Comparison of ENCODE assay signal across 1 cellular context in the genomic region with DNA sequence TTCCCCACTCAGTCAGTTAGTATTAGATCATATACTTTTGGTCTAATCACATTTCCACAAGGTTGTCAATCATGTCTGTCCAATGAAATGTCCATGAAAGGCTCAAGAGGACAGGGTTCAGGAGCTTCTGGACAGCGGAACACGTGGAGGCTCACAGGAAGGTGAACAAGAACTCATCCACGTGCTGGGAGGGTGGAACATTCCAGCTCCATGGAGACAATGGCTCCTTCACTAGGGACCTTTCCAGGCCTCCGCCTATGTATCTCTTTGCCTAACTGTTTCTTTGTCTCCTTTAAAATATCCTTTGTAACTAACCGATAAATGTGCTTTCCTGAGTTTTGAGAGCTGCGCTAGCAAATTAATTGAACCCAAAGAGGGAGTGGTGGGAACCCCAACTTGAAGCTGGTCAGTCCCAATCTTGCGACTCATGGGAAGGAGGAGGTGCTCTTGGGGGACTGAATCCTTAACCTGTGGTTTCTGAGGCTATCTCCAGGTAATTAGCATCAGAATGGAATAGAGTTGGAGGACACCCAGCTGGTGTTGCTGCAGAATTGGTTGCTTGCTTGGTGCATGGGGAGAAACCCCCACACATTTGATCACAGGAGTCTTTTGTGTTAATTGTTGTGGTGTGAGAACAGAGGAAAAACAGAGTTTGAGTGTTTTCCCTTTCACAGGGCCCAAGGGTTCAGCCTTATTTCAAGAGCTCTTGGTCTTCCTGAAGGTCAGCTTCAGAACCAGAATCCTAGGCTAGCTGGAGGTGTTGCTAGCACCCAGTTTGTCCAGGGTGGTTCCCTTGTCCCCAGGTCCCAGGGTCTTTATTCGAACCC.
TF ChIP-seq lines count a peak whose summit lies in the region.

No MANE protein-coding gene starts in this region.

TF ChIP-seq in HepG2, 621 proteins besides CTCF, POLR2A, EP300 and RAD21 (continued from another document):
- no peak for TF ChIP-seq CERS6 (CRISPR knock-in tag; IDR thresholded peaks at IDR 0.05)
- TF ChIP-seq HOXA5 (CRISPR knock-in tag; IDR thresholded peaks at IDR 0.05): no peak
- TF ChIP-seq ZNF775 (CRISPR knock-in tag; IDR thresholded peaks at IDR 0.05; ENCODE audit: borderline replicate concordance): no peak
- no peak for TF ChIP-seq ZNF629 (CRISPR knock-in tag; conservative IDR thresholded peaks at IDR 0.05)
- no peak for TF ChIP-seq FOSL2 (CRISPR knock-in tag; IDR thresholded peaks at IDR 0.05)
- TF ChIP-seq, protein P1, sequence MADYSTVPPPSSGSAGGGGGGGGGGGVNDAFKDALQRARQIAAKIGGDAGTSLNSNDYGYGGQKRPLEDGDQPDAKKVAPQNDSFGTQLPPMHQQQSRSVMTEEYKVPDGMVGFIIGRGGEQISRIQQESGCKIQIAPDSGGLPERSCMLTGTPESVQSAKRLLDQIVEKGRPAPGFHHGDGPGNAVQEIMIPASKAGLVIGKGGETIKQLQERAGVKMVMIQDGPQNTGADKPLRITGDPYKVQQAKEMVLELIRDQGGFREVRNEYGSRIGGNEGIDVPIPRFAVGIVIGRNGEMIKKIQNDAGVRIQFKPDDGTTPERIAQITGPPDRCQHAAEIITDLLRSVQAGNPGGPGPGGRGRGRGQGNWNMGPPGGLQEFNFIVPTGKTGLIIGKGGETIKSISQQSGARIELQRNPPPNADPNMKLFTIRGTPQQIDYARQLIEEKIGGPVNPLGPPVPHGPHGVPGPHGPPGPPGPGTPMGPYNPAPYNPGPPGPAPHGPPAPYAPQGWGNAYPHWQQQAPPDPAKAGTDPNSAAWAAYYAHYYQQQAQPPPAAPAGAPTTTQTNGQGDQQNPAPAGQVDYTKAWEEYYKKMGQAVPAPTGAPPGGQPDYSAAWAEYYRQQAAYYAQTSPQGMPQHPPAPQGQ (CRISPR knock-in tag; IDR thresholded peaks at IDR 0.05; ENCODE audit: borderline replicate concordance): no peak
- TF ChIP-seq IRF9 (CRISPR knock-in tag; IDR thresholded peaks at IDR 0.05; ENCODE audit: borderline replicate concordance): 0 out of 2 replicates have a peak, but pooled peaks have one; percentile 35
- 0 out of 2 replicates have a peak, but pooled peaks have one; percentile 30 for TF ChIP-seq ZBTB43 (CRISPR knock-in tag; conservative IDR thresholded peaks at IDR 0.05)
- no peak for TF ChIP-seq ZNF713 (CRISPR knock-in tag; IDR thresholded peaks at IDR 0.05)
- no peak for TF ChIP-seq HOXA9 (CRISPR knock-in tag; IDR thresholded peaks at IDR 0.05; ENCODE audit: borderline replicate concordance)
- no peak for TF ChIP-seq ZNF343 (CRISPR knock-in tag; IDR thresholded peaks at IDR 0.05)
- TF ChIP-seq, protein P2, sequence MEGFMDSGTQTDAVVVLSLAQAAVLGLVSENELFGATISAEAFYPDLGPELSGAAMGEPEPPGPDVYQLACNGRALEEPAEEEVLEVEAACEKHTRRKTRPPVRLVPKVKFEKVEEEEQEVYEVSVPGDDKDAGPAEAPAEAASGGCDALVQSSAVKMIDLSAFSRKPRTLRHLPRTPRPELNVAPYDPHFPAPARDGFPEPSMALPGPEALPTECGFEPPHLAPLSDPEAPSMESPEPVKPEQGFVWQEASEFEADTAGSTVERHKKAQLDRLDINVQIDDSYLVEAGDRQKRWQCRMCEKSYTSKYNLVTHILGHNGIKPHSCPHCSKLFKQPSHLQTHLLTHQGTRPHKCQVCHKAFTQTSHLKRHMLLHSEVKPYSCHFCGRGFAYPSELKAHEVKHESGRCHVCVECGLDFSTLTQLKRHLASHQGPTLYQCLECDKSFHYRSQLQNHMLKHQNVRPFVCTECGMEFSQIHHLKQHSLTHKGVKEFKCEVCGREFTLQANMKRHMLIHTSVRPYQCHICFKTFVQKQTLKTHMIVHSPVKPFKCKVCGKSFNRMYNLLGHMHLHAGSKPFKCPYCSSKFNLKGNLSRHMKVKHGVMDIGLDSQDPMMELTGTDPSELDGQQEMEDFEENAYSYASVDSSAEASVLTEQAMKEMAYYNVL (CRISPR knock-in tag; IDR thresholded peaks at IDR 0.05; ENCODE audit: borderline replicate concordance): no peak
- TF ChIP-seq TBL1XR1 (IDR thresholded peaks at IDR 0.05; ENCODE audit: borderline replicate concordance, low read length, partially characterized antibody): no peak
- TF ChIP-seq NCOA1 (CRISPR knock-in tag; IDR thresholded peaks at IDR 0.05): no peak
- TF ChIP-seq ETV5 (CRISPR knock-in tag; IDR thresholded peaks at IDR 0.05; ENCODE audit: borderline replicate concordance): peak; percentile 13; the same call in 1 of the 2 replicates
- no peak for TF ChIP-seq NKX3-1 (CRISPR knock-in tag; IDR thresholded peaks at IDR 0.05)
- TF ChIP-seq ZNF619 (CRISPR knock-in tag; IDR thresholded peaks at IDR 0.05): no peak
- 0 out of 2 replicates have a peak, but pooled peaks have one; percentile 34 for TF ChIP-seq ZNF766 (CRISPR knock-in tag; IDR thresholded peaks at IDR 0.05; ENCODE audit: borderline replicate concordance)
- no peak for TF ChIP-seq ZNF891 (CRISPR knock-in tag; IDR thresholded peaks at IDR 0.05)
- TF ChIP-seq ZNF354B (CRISPR knock-in tag; IDR thresholded peaks at IDR 0.05): no peak
- no peak for TF ChIP-seq ATM (IDR thresholded peaks at IDR 0.05; ENCODE audit: borderline replicate concordance)
- no peak for TF ChIP-seq SIN3A (IDR thresholded peaks at IDR 0.05; ENCODE audit: borderline replicate concordance, low read depth, low read length)
- no peak; the same call in 1 of the 2 replicates for TF ChIP-seq ZSCAN9 (CRISPR knock-in tag; IDR thresholded peaks at IDR 0.05; ENCODE audit: borderline replicate concordance)
- 0 out of 2 replicates have a peak, but pooled peaks have one; percentile 12 for TF ChIP-seq ZNF605 (CRISPR knock-in tag; IDR thresholded peaks at IDR 0.05)
- TF ChIP-seq ZNF234 (CRISPR knock-in tag; conservative IDR thresholded peaks at IDR 0.05): no peak
- 0 out of 2 replicates have a peak, but pooled peaks have one; percentile 46 for TF ChIP-seq ZSCAN21 (CRISPR knock-in tag; IDR thresholded peaks at IDR 0.05; ENCODE audit: borderline replicate concordance)
- TF ChIP-seq MXD1 (CRISPR knock-in tag; IDR thresholded peaks at IDR 0.05): 0 out of 2 replicates have a peak, but pooled peaks have one; percentile 45
- TF ChIP-seq, protein P3, sequence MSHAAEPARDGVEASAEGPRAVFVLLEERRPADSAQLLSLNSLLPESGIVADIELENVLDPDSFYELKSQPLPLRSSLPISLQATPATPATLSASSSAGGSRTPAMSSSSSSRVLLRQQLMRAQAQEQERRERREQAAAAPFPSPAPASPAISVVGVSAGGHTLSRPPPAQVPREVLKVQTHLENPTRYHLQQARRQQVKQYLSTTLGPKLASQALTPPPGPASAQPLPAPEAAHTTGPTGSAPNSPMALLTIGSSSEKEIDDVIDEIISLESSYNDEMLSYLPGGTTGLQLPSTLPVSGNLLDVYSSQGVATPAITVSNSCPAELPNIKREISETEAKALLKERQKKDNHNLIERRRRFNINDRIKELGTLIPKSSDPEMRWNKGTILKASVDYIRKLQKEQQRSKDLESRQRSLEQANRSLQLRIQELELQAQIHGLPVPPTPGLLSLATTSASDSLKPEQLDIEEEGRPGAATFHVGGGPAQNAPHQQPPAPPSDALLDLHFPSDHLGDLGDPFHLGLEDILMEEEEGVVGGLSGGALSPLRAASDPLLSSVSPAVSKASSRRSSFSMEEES (CRISPR knock-in tag; IDR thresholded peaks at IDR 0.05): no peak; the same call in 1 of the 2 replicates
- no peak for TF ChIP-seq BHLHE40 (IDR thresholded peaks at IDR 0.05; ENCODE audit: low read length)
- TF ChIP-seq, protein P4, sequence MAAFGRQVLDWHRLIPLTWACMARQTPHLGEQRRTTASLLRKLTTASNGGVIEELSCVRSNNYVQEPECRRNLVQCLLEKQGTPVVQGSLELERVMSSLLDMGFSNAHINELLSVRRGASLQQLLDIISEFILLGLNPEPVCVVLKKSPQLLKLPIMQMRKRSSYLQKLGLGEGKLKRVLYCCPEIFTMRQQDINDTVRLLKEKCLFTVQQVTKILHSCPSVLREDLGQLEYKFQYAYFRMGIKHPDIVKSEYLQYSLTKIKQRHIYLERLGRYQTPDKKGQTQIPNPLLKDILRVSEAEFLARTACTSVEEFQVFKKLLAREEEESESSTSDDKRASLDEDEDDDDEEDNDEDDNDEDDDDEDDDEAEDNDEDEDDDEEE (CRISPR knock-in tag; IDR thresholded peaks at IDR 0.05): no peak
- TF ChIP-seq SAP130 (CRISPR knock-in tag; IDR thresholded peaks at IDR 0.05; ENCODE audit: low read depth): peak; percentile 79
- no peak for TF ChIP-seq BCLAF1 (IDR thresholded peaks at IDR 0.05)
- TF ChIP-seq ZNF792 (CRISPR knock-in tag; IDR thresholded peaks at IDR 0.05): no peak
- TF ChIP-seq ZNF773 (CRISPR knock-in tag; IDR thresholded peaks at IDR 0.05; ENCODE audit: borderline replicate concordance): no peak
- TF ChIP-seq SALL1 (CRISPR knock-in tag; IDR thresholded peaks at IDR 0.05): peak; percentile 67
- TF ChIP-seq ZNF557 (CRISPR knock-in tag; IDR thresholded peaks at IDR 0.05): no peak
- no peak for TF ChIP-seq HDAC6 (IDR thresholded peaks at IDR 0.05; ENCODE audit: low read depth, low read length)
- TF ChIP-seq ERF (CRISPR knock-in tag; IDR thresholded peaks at IDR 0.05): peak; percentile 59; the same call in 1 of the 2 replicates
- no peak for TF ChIP-seq ZNF263 (CRISPR knock-in tag; IDR thresholded peaks at IDR 0.05)
- no peak for TF ChIP-seq SMAD3 (CRISPR knock-in tag; IDR thresholded peaks at IDR 0.05)
- TF ChIP-seq ZNF264 (CRISPR knock-in tag; IDR thresholded peaks at IDR 0.05): no peak
- no peak for TF ChIP-seq ZNF567 (CRISPR knock-in tag; IDR thresholded peaks at IDR 0.05; ENCODE audit: borderline replicate concordance)
- TF ChIP-seq TBX2 (CRISPR knock-in tag; IDR thresholded peaks at IDR 0.05; ENCODE audit: borderline replicate concordance): peak; percentile 33; the same call in 1 of the 2 replicates
- TF ChIP-seq NONO (IDR thresholded peaks at IDR 0.05): no peak
- no peak for TF ChIP-seq NONO (CRISPR knock-in tag; conservative IDR thresholded peaks at IDR 0.05)
- TF ChIP-seq, protein P5, sequence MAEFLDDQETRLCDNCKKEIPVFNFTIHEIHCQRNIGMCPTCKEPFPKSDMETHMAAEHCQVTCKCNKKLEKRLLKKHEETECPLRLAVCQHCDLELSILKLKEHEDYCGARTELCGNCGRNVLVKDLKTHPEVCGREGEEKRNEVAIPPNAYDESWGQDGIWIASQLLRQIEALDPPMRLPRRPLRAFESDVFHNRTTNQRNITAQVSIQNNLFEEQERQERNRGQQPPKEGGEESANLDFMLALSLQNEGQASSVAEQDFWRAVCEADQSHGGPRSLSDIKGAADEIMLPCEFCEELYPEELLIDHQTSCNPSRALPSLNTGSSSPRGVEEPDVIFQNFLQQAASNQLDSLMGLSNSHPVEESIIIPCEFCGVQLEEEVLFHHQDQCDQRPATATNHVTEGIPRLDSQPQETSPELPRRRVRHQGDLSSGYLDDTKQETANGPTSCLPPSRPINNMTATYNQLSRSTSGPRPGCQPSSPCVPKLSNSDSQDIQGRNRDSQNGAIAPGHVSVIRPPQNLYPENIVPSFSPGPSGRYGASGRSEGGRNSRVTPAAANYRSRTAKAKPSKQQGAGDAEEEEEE (CRISPR knock-in tag; IDR thresholded peaks at IDR 0.05; ENCODE audit: borderline replicate concordance): no peak
- no peak for TF ChIP-seq HNRNPLL (IDR thresholded peaks at IDR 0.05; ENCODE audit: low read depth, low read length, poor library complexity, severe bottlenecking)
- no peak for TF ChIP-seq NR2C2 (CRISPR knock-in tag; IDR thresholded peaks at IDR 0.05; ENCODE audit: borderline replicate concordance)
